Comparison of ENCODE assay signal across 1 cellular context in genomic region chr19:30696514-30696913, GRCh38.
TF ChIP-seq lines count a peak whose summit lies in the region.

No MANE protein-coding gene starts in this region.

TF ChIP-seq in WTC11, 78 proteins besides CTCF, POLR2A, EP300 and RAD21:
- TF ChIP-seq ARID4B (CRISPR knock-in tag; IDR thresholded peaks at IDR 0.05; ENCODE audit: borderline replicate concordance) = no peak
- no peak for TF ChIP-seq FOXK1 (CRISPR knock-in tag; IDR thresholded peaks at IDR 0.05)
- no peak for TF ChIP-seq SMAD4 (CRISPR knock-in tag; IDR thresholded peaks at IDR 0.05)
- no peak for TF ChIP-seq ZNF317 (CRISPR knock-in tag; IDR thresholded peaks at IDR 0.05; ENCODE audit: borderline replicate concordance, low read depth)
- TF ChIP-seq ZNF416 (CRISPR knock-in tag; IDR thresholded peaks at IDR 0.05) = no peak
- TF ChIP-seq USF1 (CRISPR knock-in tag; IDR thresholded peaks at IDR 0.05) = no peak
- TF ChIP-seq CREB1 (CRISPR knock-in tag; IDR thresholded peaks at IDR 0.05) = no peak
- TF ChIP-seq AR (CRISPR knock-in tag; IDR thresholded peaks at IDR 0.05) = no peak
- TF ChIP-seq MAX (CRISPR knock-in tag; IDR thresholded peaks at IDR 0.05) = no peak
- TF ChIP-seq JUN (CRISPR knock-in tag; IDR thresholded peaks at IDR 0.05) = no peak
TF ChIP-seq in WTC11: peak in this region for 0.
